Comparison of ENCODE assay signal across 25 cellular contexts in the genomic region with DNA sequence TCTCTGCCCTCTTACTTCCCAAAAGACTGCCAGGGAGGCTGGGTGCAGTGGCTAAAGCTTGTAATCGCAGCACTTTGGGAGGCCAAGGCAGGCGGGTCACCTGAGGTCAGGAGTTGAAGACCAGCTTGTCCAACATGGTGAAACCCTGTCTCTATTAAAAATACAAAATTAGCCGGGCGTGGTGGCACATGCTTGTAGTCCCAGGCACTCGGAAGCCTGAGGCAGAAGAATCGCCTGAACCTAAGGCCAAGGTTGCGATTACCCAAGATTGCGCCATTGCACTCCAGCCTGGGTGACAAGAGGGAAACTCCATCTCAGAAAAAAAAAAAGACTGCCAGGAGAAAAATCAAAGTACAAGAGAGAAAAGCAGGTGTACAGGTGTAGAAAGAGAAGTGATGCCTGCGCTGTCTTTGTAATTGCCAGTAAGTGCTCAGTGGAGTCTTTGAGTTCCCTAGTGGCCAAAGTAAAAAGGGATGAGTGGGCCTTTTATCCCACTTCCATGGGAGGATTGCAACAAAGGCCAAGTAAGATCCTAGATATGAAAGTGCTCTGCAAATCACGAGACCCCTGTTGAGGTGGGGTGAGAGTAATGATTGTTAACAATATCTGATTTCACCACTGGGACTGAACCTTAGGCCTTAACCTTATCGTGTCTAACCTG.
"Had no signal": no experiment of that assay in that cellular context is flagged by ENCODE, and none has a peak within 500 bp of the region (broad histone marks: within the 10 kb centered on the region; RNA-seq: fewer than 3 reads in every experiment).

No MANE protein-coding gene starts in this region.

- H2AFZ ChIP-seq: hepatocyte had no signal

- H3K27me3 ChIP-seq: hepatocyte had no signal

- H3K4me1 Mint-ChIP-seq: activated naive CD4-positive, alpha-beta T cell treated with anti-CD3 and anti-CD28 coated beads, Interleukin-2, amount 50 U/mL, for 24 hours; immature natural killer cell; naive B cell; stimulated activated memory B cell treated with anti-CD40 and anti-IgM and Interleukin-4, amounts not matched to agents 10 μg/mL and 1 μg/mL and 100 μg/mL, for 72 hours had no signal

- H3K4me2 ChIP-seq: hepatocyte, smooth muscle cell had no signal

- H3K36me3 ChIP-seq: right lobe of liver, thoracic aorta, WERI-Rb-1 had no signal

- ATAC-seq: activated CD8-positive, alpha-beta T cell treated with anti-CD3 and anti-CD28 coated beads, Interleukin-2, amount 10 ng/mL, durations not matched to agents 7 days and 5 days; right lobe of liver; stimulated activated memory B cell treated with anti-CD40 and anti-IgM and Interleukin-4, amounts not matched to agents 10 μg/mL and 1 μg/mL and 100 μg/mL, for 72 hours had no signal

- FAIRE-seq: frontal cortex, TTC549 had no signal

- H3K4me1 ChIP-seq: right lobe of liver had no signal

- H3K4me3 Mint-ChIP-seq: activated CD8-positive, alpha-beta T cell treated with anti-CD3 and anti-CD28 coated beads, Interleukin-2, amount 10 ng/mL, durations not matched to agents 7 days and 5 days; activated naive CD4-positive, alpha-beta T cell treated with anti-CD3 and anti-CD28 coated beads, Interleukin-2, amount 50 U/mL, for 24 hours; brain; immature natural killer cell; naive B cell; stimulated activated memory B cell treated with anti-CD40 and anti-IgM and Interleukin-4, amounts not matched to agents 10 μg/mL and 1 μg/mL and 100 μg/mL, for 72 hours had no signal

- H3K79me2 ChIP-seq: hepatocyte had no signal

- H3K36me3 Mint-ChIP-seq: activated naive CD4-positive, alpha-beta T cell treated with anti-CD3 and anti-CD28 coated beads, Interleukin-2, amount 50 U/mL, for 24 hours; brain; immature natural killer cell; naive B cell; stimulated activated memory B cell treated with anti-CD40 and anti-IgM and Interleukin-4, amounts not matched to agents 10 μg/mL and 1 μg/mL and 100 μg/mL, for 72 hours had no signal

- H3K27ac Mint-ChIP-seq: activated CD8-positive, alpha-beta T cell treated with anti-CD3 and anti-CD28 coated beads, Interleukin-2, amount 10 ng/mL, durations not matched to agents 7 days and 5 days; activated naive CD4-positive, alpha-beta T cell treated with anti-CD3 and anti-CD28 coated beads, Interleukin-2, amount 50 U/mL, for 24 hours; naive B cell; stimulated activated memory B cell treated with anti-CD40 and anti-IgM and Interleukin-4, amounts not matched to agents 10 μg/mL and 1 μg/mL and 100 μg/mL, for 72 hours had no signal

- H3K9me3 ChIP-seq: right lobe of liver, thoracic aorta had no signal

- H3K27ac ChIP-seq: hepatocyte, right lobe of liver, thoracic aorta, WERI-Rb-1 had no signal

- DNase-seq: activated CD4-positive, alpha-beta T cell treated with anti-CD3 and anti-CD28 coated beads for 1 hour; activated CD4-positive, alpha-beta T cell treated with anti-CD3 and anti-CD28 coated beads, Interleukin-2, amount 50 U/mL, for 1 hour; activated CD8-positive, alpha-beta T cell treated with anti-CD3 and anti-CD28 coated beads, Interleukin-2, amount 10 ng/mL, durations not matched to agents 7 days and 5 days; activated gamma-delta T cell treated with Interleukin-2 at 50 U/mL for 16 hours; activated T-cell treated with anti-CD3 and anti-CD28 coated beads, Interleukin-2, amount 50 U/mL, for 1 hour; aorta; caudate nucleus; effector memory CD4-positive, alpha-beta T cell; glutamatergic neuron; immature natural killer cell; kidney glomerular epithelial cell; mesendoderm; naive B cell; occipital lobe; stimulated activated CD4-positive, alpha-beta T cell treated with anti-CD3 and anti-CD28 coated beads, Interleukin-15, amount 100 ng/mL, for 24 hours had no signal

- H3K4me3 ChIP-seq: hepatocyte, right lobe of liver, smooth muscle cell, thoracic aorta had no signal

- H3K9me3 Mint-ChIP-seq: activated naive CD4-positive, alpha-beta T cell treated with anti-CD3 and anti-CD28 coated beads, Interleukin-2, amount 50 U/mL, for 24 hours; immature natural killer cell; naive B cell; stimulated activated memory B cell treated with anti-CD40 and anti-IgM and Interleukin-4, amounts not matched to agents 10 μg/mL and 1 μg/mL and 100 μg/mL, for 72 hours had no signal
